In genomic region chrX:2780472-2781225, GRCh38 we compare ENCODE assay signal across 10 cellular contexts. TPM values are rescaled to one million over a fixed set of nuclear protein-coding genes. Genes with fewer than 3 reads are reported as not detected.
DNase-seq lines count a peak whose midpoint lies in the region; ATAC-seq, FAIRE-seq and TF ChIP-seq lines count a peak whose summit lies in the region.
"Not testable (repeated sequence)": the region's sequence is repeated elsewhere in the genome, so short reads cannot be mapped to it uniquely, and the experiment has no call there.
"Had no signal": no experiment of that assay in that cellular context is flagged by ENCODE, and none has a peak within 500 bp of the region (broad histone marks: within the 10 kb centered on the region; RNA-seq: fewer than 3 reads in every experiment).

No MANE protein-coding gene starts in this region.

- POLR2A ChIA-PET in H1 (lab: Charles Lee; ENCODE audit: partially characterized antibody): not testable (repeated sequence)

- not testable (repeated sequence) for H3K9ac ChIP-seq in HUES64 (ENCODE audit: low read depth, low read length); H1 (replicated peaks in 1 of 4; ENCODE audit: extremely low read depth in 1 of 4, low read depth in 3 of 4, low read length in 3 of 4)

- TF ChIP-seq POLR2A in H1 (IDR thresholded peaks at IDR 0.05; ENCODE audit: control extremely low read depth in 1 of 2, low read depth in 2 of 2, low read length in 2 of 2): not testable (repeated sequence)

- H3K9me3 ChIP-seq in HUES64 (ENCODE audit: insufficient read depth, low read depth, low read length); H1 (ENCODE audit: insufficient read depth in 2 of 2, low read depth in 1 of 2, low read length in 1 of 2); pancreas: not testable (repeated sequence)

- not testable (repeated sequence) for H3K4me3 ChIP-seq in HUES64 (ENCODE audit: low read length); pancreas
- peak overlapping the region in 1 of 4 experiments; percentile 15; a peak in 1 of 8 replicates for H3K4me3 ChIP-seq in H1 (ENCODE audit: extremely low read depth in 1 of 4, insufficient read depth in 2 of 4, low read depth in 3 of 4, low read length in 4 of 4)

- H3K4ac ChIP-seq in H1 (replicated peaks; ENCODE audit: insufficient read length, low read depth, low read length): not testable (repeated sequence)

- TF ChIP-seq RAD21 in H1 (IDR thresholded peaks at IDR 0.05 in 1 of 2, conservative IDR thresholded peaks at IDR 0.05 in 1 of 2; ENCODE audit: low read depth in 2 of 2, low read length in 2 of 2): not testable (repeated sequence)

- not testable (repeated sequence) for H3K27me3 ChIP-seq in HUES64 (ENCODE audit: insufficient read depth, low read length); H1 (replicated peaks in 1 of 4; ENCODE audit: control insufficient read depth in 3 of 4, extremely low read depth in 1 of 4, insufficient read depth in 3 of 4, low read length in 3 of 4); pancreas

- intact Hi-C loops in pancreas (cut with DNase I): not testable (repeated sequence)

- ATAC-seq in GM19467 (IDR thresholded peaks at IDR 0.05; ENCODE audit: unreplicated experiment) (peak; percentile 74), HG02981 (IDR thresholded peaks at IDR 0.05; ENCODE audit: unreplicated experiment) (peak; percentile 61), left lobe of liver (peak; percentile 87), pancreas (peak in 3 of 4 donors; percentile 61 to 93 (median 91))

- not testable (repeated sequence) for H4K8ac ChIP-seq in H1 (ENCODE audit: extremely low read depth, insufficient read depth, low read length)

- not testable (repeated sequence) for TF ChIP-seq EP300 in H1 (IDR thresholded peaks at IDR 0.05; ENCODE audit: borderline replicate concordance in 1 of 2, low read depth in 2 of 2, low read length in 2 of 2)

- peak overlapping the region; percentile 94; the same call in 1 of the 2 replicates for H2BK5ac ChIP-seq in H1 (ENCODE audit: low read depth, low read length)

- H2AK5ac ChIP-seq in H1 (ENCODE audit: low read depth, low read length): peak overlapping the region; percentile 65; the same call in 1 of the 2 replicates

- H3K4me2 ChIP-seq in H1 (ENCODE audit: insufficient read depth in 1 of 2, low read depth in 2 of 2, low read length in 2 of 2): peak overlapping the region; percentile 37 to 74

- H3K18ac ChIP-seq in H1 (ENCODE audit: extremely low read depth, low read length): peak overlapping the region; percentile 95

- CTCF ChIA-PET in H1 (lab: Charles Lee; ENCODE audit: partially characterized antibody): not testable (repeated sequence)

- not testable (repeated sequence) for H3K23me2 ChIP-seq in H1 (ENCODE audit: low read depth, low read length)

- TF ChIP-seq CTCF in H1 (IDR thresholded peaks at IDR 0.05; ENCODE audit: control extremely low read depth in 1 of 3, insufficient read depth in 1 of 3, low read depth in 1 of 3, low read length in 3 of 3); pancreas (IDR thresholded peaks at IDR 0.05): not testable (repeated sequence)

- 37% methylated on average over 11 of the region's 12 CpGs for WGBS in HUES64
- 26% methylated on average over 11 of the region's 12 CpGs; no CpG with 5 or more reads in 1 of the 2 experiments for WGBS in H1 (ENCODE audit: extremely low coverage in 1 of 2, insufficient coverage in 1 of 2, insufficient read length in 1 of 2, insufficient replicate concordance in 2 of 2, low coverage in 1 of 2, low lambda C conversion rate in 2 of 2, missing lambda C conversion rate in 1 of 2), 2 experiments
- 22 to 47% methylated on average over 12 of the region's 12 CpGs for WGBS in pancreas, 2 donors

- peak overlapping the region; percentile 96 for H4K5ac ChIP-seq in H1 (ENCODE audit: insufficient read length, low read depth, low read length)

- DNase-seq in GM18507 (ENCODE audit: extremely low spot score, insufficient read length, low read depth); H1 (ENCODE audit: low read depth in 1 of 2, low spot score in 2 of 2); left lobe of liver (ENCODE audit: low spot score): not testable (repeated sequence)
- DNase-seq in pancreas: peak in 2 of 6 donors; percentile 13 to 46

- not testable (repeated sequence) for H3K79me1 ChIP-seq in H1 (ENCODE audit: low read depth, low read length)

- not testable (repeated sequence) for H2BK15ac ChIP-seq in H1 (ENCODE audit: low read length)

- H3K14ac ChIP-seq in H1 (ENCODE audit: insufficient read length): not testable (repeated sequence)

- not testable (repeated sequence) for H4K20me1 ChIP-seq in H1 (replicated peaks in 1 of 2; ENCODE audit: control insufficient read depth in 1 of 2, insufficient read depth in 2 of 2, low read length in 2 of 2)

- not testable (repeated sequence) for H3K23ac ChIP-seq in H1 (ENCODE audit: insufficient read length)

- H2AFZ ChIP-seq in H1 (ENCODE audit: low read length): not testable (repeated sequence)

- H4K91ac ChIP-seq in H1 (replicated peaks; ENCODE audit: insufficient read length, low read length): not testable (repeated sequence)

- peaks cover 36% of the 10 kb centered on the region for H3K4me1 ChIP-seq in HUES64 (ENCODE audit: insufficient read depth, low read length)
- H3K4me1 ChIP-seq in H1 (replicated peaks in 1 of 4; ENCODE audit: control insufficient read depth in 3 of 4, insufficient read depth in 4 of 4, low read length in 3 of 4): peaks cover 0 to 11% (median 7%) of the 10 kb centered on the region in 4 experiments; a peak in 4 of 7 replicates
- not testable (repeated sequence) for H3K4me1 ChIP-seq in pancreas

- H2BK120ac ChIP-seq in H1 (replicated peaks; ENCODE audit: low read depth, low read length): peak overlapping the region; percentile 83

- peak overlapping the region; percentile 61; the same call in 1 of the 2 replicates for H2BK20ac ChIP-seq in H1 (ENCODE audit: low read length)

- not testable (repeated sequence) for H2BK12ac ChIP-seq in H1 (ENCODE audit: low read depth, low read length)

- not testable (repeated sequence) for H3K56ac ChIP-seq in H1 (replicated peaks; ENCODE audit: insufficient read length, low read depth, low read length)

- H3K27ac ChIP-seq in HUES64 (ENCODE audit: low read depth, low read length) (peak overlapping the region; percentile 83; the same call in 1 of the 2 replicates), H1 (ENCODE audit: low read depth, low read length) (peak overlapping the region; percentile 45; the same call in 1 of the 2 replicates), pancreas (peak overlapping the region in 2 of 4 donors; percentile 43 to 80)

- H3K36me3 ChIP-seq in HUES64 (ENCODE audit: insufficient read depth, low read length); H1 (ENCODE audit: control insufficient read depth in 2 of 4, insufficient read depth in 4 of 4, low read length in 3 of 4); pancreas: not testable (repeated sequence)

- peak; percentile 59 for FAIRE-seq in GM18507 (lab: Jason Lieb, UNC)
- FAIRE-seq in H1 (lab: Jason Lieb, UNC); pancreas (lab: Jason Lieb, UNC): not testable (repeated sequence)

- not testable (repeated sequence) for H3K79me2 ChIP-seq in H1 (ENCODE audit: control insufficient read depth in 1 of 2, insufficient read depth in 2 of 2, low read length in 2 of 2)

TF ChIP-seq in H1, 55 proteins besides CTCF, POLR2A, EP300 and RAD21:
- TF ChIP-seq KDM1A (IDR thresholded peaks at IDR 0.05; ENCODE audit: borderline replicate concordance, low read length) (peak; percentile 37; the same call in 1 of the 2 replicates), TAF1 (IDR thresholded peaks at IDR 0.05; ENCODE audit: low read depth, low read length) (0 out of 2 replicates have a peak, but pooled peaks have one; percentile 24), TCF12 (IDR thresholded peaks at IDR 0.05; ENCODE audit: low read depth, low read length) (peak; percentile 38; the same call in 1 of the 2 replicates)

RNA-seq across cellular contexts. Expression of gene XG, which starts 28.8 kb away (rescaled TPM):
- polyA plus RNA-seq in HUES64 (2013, experiment 1 of 2): not detected
- polyA plus RNA-seq in HUES64 (2013, experiment 2 of 2): not detected
- 0.31 and 0.78 TPM in 2 replicates for total RNA-seq in H1 (2021; fragmentation: NEBNext Ultra II Directional; extraction: Animal tissue kit (Norgen Biotek cat#: 25700))
- 0.19 and 0.33 TPM in 2 replicates for polyA plus RNA-seq in H1 (2011; rRNA removed)
- polyA plus RNA-seq in H1 (2011; cell fraction: cytosol; rRNA removed): 0.57 TPM
- polyA plus RNA-seq in H1 (2011; cell fraction: nucleus; rRNA removed): 0.23 TPM
- 0.22 to 0.42 TPM (median 0.31 TPM) in 4 replicates for polyA plus RNA-seq in H1 (2012, experiment 1 of 2)
- polyA plus RNA-seq in H1 (2012, experiment 2 of 2): not detected
- 0.71 TPM for polyA plus RNA-seq in H1 (2013, experiment 1 of 2)
- 0.35 TPM for polyA plus RNA-seq in H1 (2013, experiment 2 of 2)
- 0.34 and 0.54 TPM in 2 replicates for polyA minus RNA-seq in H1 (2011; rRNA and poly(A)+ RNA removed)
- polyA minus RNA-seq in H1 (2011; cell fraction: cytosol; rRNA and poly(A)+ RNA removed): not detected
- 0.40 TPM for polyA minus RNA-seq in H1 (2011; cell fraction: nucleus; rRNA and poly(A)+ RNA removed)
- not detected for total RNA-seq in left lobe of liver
- total RNA-seq in pancreas: under 1 TPM in 2 of 6 donors, not detected in 4; 0.12 to 0.32 TPM
- polyA plus RNA-seq in pancreas: under 1 TPM; 0.11 to 0.38 TPM
- total RNA-seq: activated CD8-positive, alpha-beta memory T cell treated with anti-CD3 and anti-CD28 coated beads, Interleukin-2, amount 10 ng/mL, durations not matched to agents 7 days and 5 days; SJSA1 had no signal

RNA-seq across cellular contexts. Expression of gene GYG2, which starts 48.1 kb away (rescaled TPM):
- polyA plus RNA-seq in HUES64 (2013, experiment 1 of 2): 42.5 TPM
- polyA plus RNA-seq in HUES64 (2013, experiment 2 of 2): 35.1 TPM
- 65.3 and 65.4 TPM in 2 replicates for total RNA-seq in H1 (2021; fragmentation: NEBNext Ultra II Directional; extraction: Animal tissue kit (Norgen Biotek cat#: 25700))
- polyA plus RNA-seq in H1 (2011; rRNA removed) (52.8 and 63.7 TPM in 2 replicates), pancreas (1 to 10 TPM; 2.2 to 6.0 TPM)
- polyA plus RNA-seq in H1 (2011; cell fraction: cytosol; rRNA removed): 60.6 TPM
- polyA plus RNA-seq in H1 (2011; cell fraction: nucleus; rRNA removed): 54.9 TPM
- 49.3 to 58.7 TPM (median 56.4 TPM) in 4 replicates for polyA plus RNA-seq in H1 (2012, experiment 1 of 2)
- polyA plus RNA-seq in H1 (2012, experiment 2 of 2): 26.6 TPM
- polyA plus RNA-seq in H1 (2013, experiment 1 of 2): 29.1 TPM
- polyA plus RNA-seq in H1 (2013, experiment 2 of 2): 29.7 TPM
- polyA minus RNA-seq in H1 (2011; rRNA and poly(A)+ RNA removed): 78.1 and 104 TPM in 2 replicates
- 55.3 TPM for polyA minus RNA-seq in H1 (2011; cell fraction: cytosol; rRNA and poly(A)+ RNA removed)
- polyA minus RNA-seq in H1 (2011; cell fraction: nucleus; rRNA and poly(A)+ RNA removed): 40.5 TPM
- total RNA-seq in left lobe of liver (16.7 TPM), pancreas (1 to 10 TPM; 3.0 to 8.6 (median 4.9) TPM)
- total RNA-seq: activated CD8-positive, alpha-beta memory T cell treated with anti-CD3 and anti-CD28 coated beads, Interleukin-2, amount 10 ng/mL, durations not matched to agents 7 days and 5 days; natural killer cell had no signal
